21 cellular contexts compared by ENCODE assay signal in genomic region chr11:112382561-112382960, GRCh38.
"Had no signal": no experiment of that assay in that cellular context is flagged by ENCODE, and none has a peak within 500 bp of the region (broad histone marks: within the 10 kb centered on the region; RNA-seq: fewer than 3 reads in every experiment).

No MANE protein-coding gene starts in this region.

- ATAC-seq: effector memory CD8-positive, alpha-beta T cell; left lung; naive thymus-derived CD8-positive, alpha-beta T cell; pancreas; sciatic nerve; stimulated activated naive CD8-positive, alpha-beta T cell treated with anti-CD3 and anti-CD28 coated beads, Interleukin-15, amount 100 ng/mL, for 72 hours had no signal

- H3K27ac Mint-ChIP-seq: effector memory CD8-positive, alpha-beta T cell; naive thymus-derived CD8-positive, alpha-beta T cell; nephron progenitor cell; stimulated activated naive CD8-positive, alpha-beta T cell treated with anti-CD3 and anti-CD28 coated beads, Interleukin-15, amount 100 ng/mL, for 72 hours had no signal

- H3K9me3 Mint-ChIP-seq: effector memory CD8-positive, alpha-beta T cell had no signal

- H3K9me3 ChIP-seq: left lung, pancreas had no signal

- H3K4me1 ChIP-seq: left lung, pancreas, suprapubic skin had no signal

- H3K27ac ChIP-seq: left lung, pancreas, suprapubic skin had no signal

- H3K27me3 ChIP-seq: left lung, pancreas, suprapubic skin had no signal

- H3K27me3 Mint-ChIP-seq: naive thymus-derived CD8-positive, alpha-beta T cell; stimulated activated naive CD8-positive, alpha-beta T cell treated with anti-CD3 and anti-CD28 coated beads, Interleukin-15, amount 100 ng/mL, for 72 hours had no signal

- H3K36me3 ChIP-seq: left lung, pancreas, suprapubic skin had no signal

- H3K4me3 ChIP-seq: left lung, pancreas, smooth muscle cell, suprapubic skin had no signal

- H3K4me1 Mint-ChIP-seq: naive thymus-derived CD8-positive, alpha-beta T cell; nephron progenitor cell; stimulated activated naive CD8-positive, alpha-beta T cell treated with anti-CD3 and anti-CD28 coated beads, Interleukin-15, amount 100 ng/mL, for 72 hours had no signal

- DNase-seq: cortex of kidney; effector memory CD8-positive, alpha-beta T cell; hypothalamus; kidney; left lung; mesenchymal stem cell; midbrain; naive thymus-derived CD8-positive, alpha-beta T cell; nephron progenitor cell; occipital lobe; pancreas; stimulated activated CD4-positive, alpha-beta T cell treated with anti-CD3 and anti-CD28 coated beads, Interleukin-12 subunit alpha, Interleukin-12 subunit beta, amount 100 ng/mL, for 4 hours; stimulated activated CD4-positive, alpha-beta T cell treated with anti-CD3 and anti-CD28 coated beads, Interleukin-1b, Interleukin-23, amount 100 ng/mL, for 48 hours; stimulated activated CD4-positive, alpha-beta T cell treated with anti-CD3 and anti-CD28 coated beads, Interleukin-4, amount 100 ng/mL, for 1 hour; stimulated activated CD8-positive, alpha-beta memory T cell treated with anti-CD3 and anti-CD28 coated beads, Interleukin-4, amount 100 ng/mL, for 48 hours; stimulated activated naive CD4-positive, alpha-beta T cell; stimulated activated naive CD8-positive, alpha-beta T cell treated with anti-CD3 and anti-CD28 coated beads, Interleukin-15, amount 100 ng/mL, for 72 hours; trophoblast cell had no signal

- H3K4me3 Mint-ChIP-seq: effector memory CD8-positive, alpha-beta T cell; naive thymus-derived CD8-positive, alpha-beta T cell; nephron progenitor cell; stimulated activated naive CD8-positive, alpha-beta T cell treated with anti-CD3 and anti-CD28 coated beads, Interleukin-15, amount 100 ng/mL, for 72 hours had no signal

- H3K36me3 Mint-ChIP-seq: naive thymus-derived CD8-positive, alpha-beta T cell had no signal
